8 cellular contexts compared by ENCODE assay signal in genomic region chr19:13155472-13156284, GRCh38. TPM values are rescaled to one million over a fixed set of nuclear protein-coding genes. Genes with fewer than 3 reads are reported as not detected.
DNase-seq lines count a peak whose midpoint lies in the region; ATAC-seq, FAIRE-seq and TF ChIP-seq lines count a peak whose summit lies in the region.

No MANE protein-coding gene starts in this region.

- TF ChIP-seq CTCF in BE2C (IDR thresholded peaks at IDR 0.05; ENCODE audit: low read depth, low read length) (no peak), OCI-LY1 (IDR thresholded peaks at IDR 0.05; ENCODE audit: low read length) (no peak), testis (IDR thresholded peaks at IDR 0.05) (no peak)

- no peak overlapping the region for H2AFZ ChIP-seq in OCI-LY1 (ENCODE audit: low read length)

- TF ChIP-seq POLR2A in H54 (IDR thresholded peaks at IDR 0.05; ENCODE audit: low read depth, low read length) (peak; percentile 23; the same call in 1 of the 2 replicates), testis (IDR thresholded peaks at IDR 0.05) (no peak)

- H3K4me1 Mint-ChIP-seq in activated T-cell treated with anti-CD3 and anti-CD28 coated beads, Interleukin-2, amount 50 U/mL, for 4 hours (ENCODE audit: low read depth), result peaks cover 41% of the 10 kb centered on the region

- peak overlapping the region; percentile 88; the same call in 1 of the 2 replicates for H3K9ac ChIP-seq in OCI-LY1 (ENCODE audit: low read length)

- H3K9me3 ChIP-seq in BE2C, result no peaks in the 10 kb centered on the region
- no peaks in the 10 kb centered on the region for H3K9me3 ChIP-seq in OCI-LY1 (ENCODE audit: low read length)
- no peaks in the 10 kb centered on the region for H3K9me3 ChIP-seq in muscle layer of duodenum (ENCODE audit: control insufficient read depth in 1 of 2, low read length in 2 of 2)
- no peaks in the 10 kb centered on the region for H3K9me3 ChIP-seq in testis

- 1 to 7% methylated on average over 12 to 51 of the region's 55 CpGs for WGBS in testis, 2 donors

- H3K27me3 Mint-ChIP-seq in activated T-cell treated with anti-CD3 and anti-CD28 coated beads, Interleukin-2, amount 50 U/mL, for 4 hours (ENCODE audit: low read depth), result no peaks in the 10 kb centered on the region

- H3K27ac ChIP-seq in OCI-LY1 (ENCODE audit: low read depth, low read length, poor library complexity, severe bottlenecking) (peak overlapping the region; percentile 28), muscle layer of duodenum (ENCODE audit: low read length) (peak overlapping the region; percentile 99), testis (peak overlapping the region; percentile 40 to 96)

- no peaks in the 10 kb centered on the region for H3K9me2 ChIP-seq in OCI-LY1 (ENCODE audit: low read depth, low read length)

- H3F3A ChIP-seq in OCI-LY1 (ENCODE audit: insufficient read depth, low read length), result peaks cover 5% of the 10 kb centered on the region

- H3K9me3 Mint-ChIP-seq in activated T-cell treated with anti-CD3 and anti-CD28 coated beads, Interleukin-2, amount 50 U/mL, for 4 hours, result no peaks in the 10 kb centered on the region

- H3K4me1 ChIP-seq in BE2C, result peaks cover 11% of the 10 kb centered on the region
- peaks cover 46% of the 10 kb centered on the region for H3K4me1 ChIP-seq in OCI-LY1 (ENCODE audit: insufficient read depth, low read length, severe bottlenecking)
- H3K4me1 ChIP-seq in muscle layer of duodenum (ENCODE audit: control insufficient read depth in 1 of 2, insufficient read depth in 2 of 2, low read length in 2 of 2), result peaks cover 0 to 9% of the 10 kb centered on the region in 2 donors
- H3K4me1 ChIP-seq in testis, result peaks cover 18% of the 10 kb centered on the region

- no peaks in the 10 kb centered on the region for H3K79me2 ChIP-seq in OCI-LY1 (ENCODE audit: insufficient read depth, low read length)

- peak overlapping the region; percentile 94 for H3K4me2 ChIP-seq in OCI-LY1 (ENCODE audit: low read length)

- peaks cover 18% of the 10 kb centered on the region for H3K36me3 Mint-ChIP-seq in activated T-cell treated with anti-CD3 and anti-CD28 coated beads, Interleukin-2, amount 50 U/mL, for 4 hours (ENCODE audit: insufficient read depth)

- no peak for ATAC-seq in activated T-cell treated with anti-CD3 and anti-CD28 coated beads, Interleukin-2, amount 50 U/mL, for 4 hours
- peak; percentile 5 for ATAC-seq in esophagus mucosa
- no peak for ATAC-seq in HG02973 (IDR thresholded peaks at IDR 0.05; ENCODE audit: unreplicated experiment)

- H3K4me3 Mint-ChIP-seq in activated T-cell treated with anti-CD3 and anti-CD28 coated beads, Interleukin-2, amount 50 U/mL, for 4 hours, result peak overlapping the region; percentile 99

- H3K27me3 ChIP-seq in BE2C (no peaks in the 10 kb centered on the region), OCI-LY1 (ENCODE audit: insufficient read depth, low read length) (no peaks in the 10 kb centered on the region; the same call in 1 of the 2 replicates), muscle layer of duodenum (ENCODE audit: low read depth, low read length) (no peaks in the 10 kb centered on the region), testis (no peaks in the 10 kb centered on the region)

- H4K20me1 ChIP-seq in OCI-LY1 (ENCODE audit: insufficient read depth, low read length), result no peaks in the 10 kb centered on the region

- DNase-seq in BE2C (peak; percentile 74), H54 (ENCODE audit: insufficient read length, low spot score) (peak; percentile 57), testis (peak; percentile 74)
- DNase-seq in activated T-cell treated with anti-CD3 and anti-CD28 coated beads, Interleukin-2, amount 50 U/mL, for 4 hours, result peak; percentile 62

- intact Hi-C loops in testis (cut with DNase I; ENCODE audit: low total_unique reads), result no loop called here

- H3K36me3 ChIP-seq in BE2C, result peaks cover 6% of the 10 kb centered on the region
- peaks cover 6% of the 10 kb centered on the region for H3K36me3 ChIP-seq in OCI-LY1 (ENCODE audit: insufficient read depth, low read length)
- H3K36me3 ChIP-seq in muscle layer of duodenum (ENCODE audit: control insufficient read depth in 1 of 2, insufficient read depth in 2 of 2, low read length in 2 of 2), result peaks cover 0 to 4% of the 10 kb centered on the region in 2 donors
- H3K36me3 ChIP-seq in testis (ENCODE audit: low read depth, missing control alignments), result no peaks in the 10 kb centered on the region

- H3K4me3 ChIP-seq in BE2C (ENCODE audit: low read depth, low read length) (peak overlapping the region; percentile 99), OCI-LY1 (ENCODE audit: low read depth, low read length, poor library complexity, severe bottlenecking) (peak overlapping the region; percentile 90), muscle layer of duodenum (ENCODE audit: low read depth in 1 of 2, low read length in 2 of 2) (peak overlapping the region; percentile 82 to 97), testis (peak overlapping the region; percentile 73 to 78)

- no peak for FAIRE-seq in H54 (lab: Jason Lieb, UNC)

RNA-seq across cellular contexts. Expression of gene IER2, which starts 5.5 kb away (rescaled TPM):
- polyA plus RNA-seq in BE2C (2012; ENCODE audit: insufficient read depth, insufficient read length, low read depth), result 291 TPM
- 100 to 1,000 TPM in 2 of 3 donors, 10 to 100 TPM in 1; 99.4 to 113 (median 110) TPM for total RNA-seq in activated T-cell treated with anti-CD3 and anti-CD28 coated beads, Interleukin-2, amount 50 U/mL, for 4 hours
- total RNA-seq in esophagus mucosa (97.7 TPM), testis (10 to 100 TPM; 18.1 to 29.4 TPM)
- polyA plus RNA-seq in testis (ENCODE audit: insufficient read depth, low read depth, low replicate concordance), result 23.3 TPM

RNA-seq across cellular contexts. Expression of gene STX10, which starts 5.5 kb away (rescaled TPM):
- polyA plus RNA-seq in BE2C (2012; ENCODE audit: insufficient read depth, insufficient read length, low read depth), result 274 TPM
- total RNA-seq in activated T-cell treated with anti-CD3 and anti-CD28 coated beads, Interleukin-2, amount 50 U/mL, for 4 hours, result 10 to 100 TPM; 64.5 to 66.0 (median 65.4) TPM
- total RNA-seq in esophagus mucosa (46.0 TPM), testis (10 to 100 TPM; 27.2 to 37.6 TPM)
- 18.1 TPM for polyA plus RNA-seq in testis (ENCODE audit: insufficient read depth, low read depth, low replicate concordance)

RNA-seq across cellular contexts. Expression of gene NACC1, which starts 37.6 kb away (rescaled TPM):
- polyA plus RNA-seq in BE2C (2012; ENCODE audit: insufficient read depth, insufficient read length, low read depth), result 97.8 TPM
- 100 to 1,000 TPM; 127 to 137 (median 134) TPM for total RNA-seq in activated T-cell treated with anti-CD3 and anti-CD28 coated beads, Interleukin-2, amount 50 U/mL, for 4 hours
- total RNA-seq in esophagus mucosa (40.0 TPM), testis (100 to 1,000 TPM in 1 of 2 donors, 10 to 100 TPM in 1; 75.9 to 102 TPM)
- polyA plus RNA-seq in testis (ENCODE audit: insufficient read depth, low read depth, low replicate concordance), result 38.2 TPM

RNA-seq across cellular contexts. Expression of gene TRMT1, which starts 39.1 kb away (rescaled TPM):
- 98.5 TPM for polyA plus RNA-seq in BE2C (2012; ENCODE audit: insufficient read depth, insufficient read length, low read depth)
- 100 to 1,000 TPM; 240 to 248 (median 246) TPM for total RNA-seq in activated T-cell treated with anti-CD3 and anti-CD28 coated beads, Interleukin-2, amount 50 U/mL, for 4 hours
- total RNA-seq in esophagus mucosa (23.8 TPM), testis (10 to 100 TPM; 44.8 to 50.0 TPM)
- polyA plus RNA-seq in testis (ENCODE audit: insufficient read depth, low read depth, low replicate concordance), result 35.9 TPM

RNA-seq across cellular contexts. Expression of gene LYL1, which starts 53.0 kb away (rescaled TPM):
- 75.7 TPM for polyA plus RNA-seq in BE2C (2012; ENCODE audit: insufficient read depth, insufficient read length, low read depth)
- total RNA-seq in activated T-cell treated with anti-CD3 and anti-CD28 coated beads, Interleukin-2, amount 50 U/mL, for 4 hours, result 1 to 10 TPM; 1.9 to 3.0 (median 2.9) TPM
- 1.4 TPM for total RNA-seq in esophagus mucosa
- total RNA-seq in testis, result 10 to 100 TPM; 15.9 to 35.8 TPM
- 21.9 TPM for polyA plus RNA-seq in testis (ENCODE audit: insufficient read depth, low read depth, low replicate concordance)

Comparison
In these comparisons a context has a peak if more than half of its experiments do, and no peak if none do; other contexts are left out.
1. H3K27ac ChIP-seq: peak in every context shown above with its lines; median percentile 99 in muscle layer of duodenum; 68 in testis; 28 in OCI-LY1.